Comparison of ENCODE assay signal across 8 cellular contexts in the genomic region with DNA sequence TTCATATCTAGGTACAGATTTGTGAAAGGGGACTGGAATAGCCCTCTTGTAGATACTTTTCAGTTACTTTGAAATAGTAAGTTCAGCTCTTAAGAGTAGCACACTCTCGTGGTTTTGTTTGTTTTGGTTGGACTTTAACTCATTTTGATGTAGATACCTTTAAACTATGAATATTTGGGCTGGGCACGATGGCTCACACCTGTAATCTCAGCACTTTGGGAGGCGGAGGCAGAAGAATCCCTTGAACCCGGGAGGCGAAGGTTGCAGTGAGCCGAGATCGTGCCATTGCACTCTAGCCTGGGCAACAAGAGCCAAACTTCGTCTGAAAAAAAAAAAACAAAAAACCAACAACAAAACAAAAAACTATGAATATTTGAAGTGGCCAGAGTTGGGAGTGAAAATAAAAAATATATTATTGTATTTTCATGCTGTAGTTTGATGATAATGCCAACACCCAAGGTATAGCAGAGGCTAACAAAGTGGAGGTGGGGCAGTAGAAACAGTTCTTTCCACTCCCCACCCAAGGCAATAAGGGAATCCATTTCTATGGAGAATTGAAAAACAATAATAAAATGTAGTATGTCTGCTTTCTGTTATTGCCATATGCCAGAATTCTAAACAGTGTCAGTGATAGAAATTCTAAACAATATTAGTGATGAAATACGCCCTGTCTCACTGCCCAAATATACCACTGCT. TPM values are rescaled to one million over a fixed set of nuclear protein-coding genes. Genes with fewer than 3 reads are reported as not detected.
A peak's percentile ranks its signal among the peaks of the same experiment; 100 is the strongest.
DNase-seq lines count a peak whose midpoint lies in the region; ATAC-seq, FAIRE-seq and TF ChIP-seq lines count a peak whose summit lies in the region.

No MANE protein-coding gene starts in this region.

- H3K4me3 ChIP-seq in BJ (ENCODE audit: low read depth, low read length) (peak overlapping the region; percentile 96), Karpas-422 (ENCODE audit: low read length) (peak overlapping the region; percentile 92), duodenal mucosa (ENCODE audit: low read depth in 1 of 2, low read length in 2 of 2) (peak overlapping the region; percentile 89 to 94), aorta (ENCODE audit: low read length in 2 of 2) (peak overlapping the region in 1 of 2 donors; percentile 99)

- H3K9me3 Mint-ChIP-seq in neural crest cell = no peaks in the 10 kb centered on the region

- H3K4me1 ChIP-seq in Karpas-422 (ENCODE audit: low read length) (peaks cover 59% of the 10 kb centered on the region), duodenal mucosa (ENCODE audit: control insufficient read depth in 1 of 2, insufficient read depth in 2 of 2, low read length in 2 of 2) (peaks cover 11 to 44% of the 10 kb centered on the region in 2 donors), aorta (ENCODE audit: control insufficient read depth in 1 of 2, insufficient read depth in 2 of 2, low read length in 2 of 2) (peaks cover 1 to 2% of the 10 kb centered on the region in 2 donors)

- H3K9me3 ChIP-seq in Karpas-422 (ENCODE audit: low read length) = no peaks in the 10 kb centered on the region
- no peaks in the 10 kb centered on the region for H3K9me3 ChIP-seq in duodenal mucosa (ENCODE audit: control insufficient read depth in 1 of 2, low read length in 2 of 2)
- no peaks in the 10 kb centered on the region for H3K9me3 ChIP-seq in aorta (ENCODE audit: control insufficient read depth, low read length)

- H3K27me3 ChIP-seq in BJ (ENCODE audit: control insufficient read depth, insufficient read depth, low read length) (no peaks in the 10 kb centered on the region), Karpas-422 (ENCODE audit: low read length) (no peaks in the 10 kb centered on the region), duodenal mucosa (ENCODE audit: control insufficient read depth in 1 of 2, insufficient read depth in 2 of 2, low read length in 2 of 2) (no peaks in the 10 kb centered on the region), aorta (ENCODE audit: control insufficient read depth in 1 of 2, insufficient read depth in 2 of 2, low read length in 1 of 2) (no peaks in the 10 kb centered on the region)

- peaks cover 6% of the 10 kb centered on the region; the same call in 1 of the 2 replicates for H4K20me1 ChIP-seq in Karpas-422 (ENCODE audit: insufficient read depth, low read depth, low read length)

- H2AFZ ChIP-seq in Karpas-422 (ENCODE audit: low read length) = no peak overlapping the region

- no peaks in the 10 kb centered on the region for H3K27me3 Mint-ChIP-seq in neural crest cell (ENCODE audit: low read depth)

- CTCF ChIA-PET in BJ (lab: Yijun Ruan, JAX) = interaction anchor here (0.6 kb wide), 1 partner anchor 192 kb away, joined by 3 read pairs; no protein-coding TSS in a partner anchor

- no peak for TF ChIP-seq CTCF in BJ (IDR thresholded peaks at IDR 0.05; ENCODE audit: insufficient read depth, low read depth, low read length)
- no peak for TF ChIP-seq CTCF in neural crest cell (conservative IDR thresholded peaks at IDR 0.05)

- POLR2A ChIA-PET in BJ (lab: Charles Lee) = no interaction called here

- WGBS in aorta, 2 donors = 62 to 63% methylated on average over 9 of the region's 9 CpGs

- FAIRE-seq in GM12891 (lab: Jason Lieb, UNC) (no peak), H54 (lab: Jason Lieb, UNC) (no peak)

- intact Hi-C loops in aorta (cut with DNase I) = loop anchor here in 1 of 2 donors (10.0 kb wide), 1 partner anchor 472 kb away; the partner anchor contains the start of gene LRRC8B

- peaks cover 3% of the 10 kb centered on the region for H3K36me3 Mint-ChIP-seq in neural crest cell (ENCODE audit: low read depth)

- no peaks in the 10 kb centered on the region for H3K36me3 ChIP-seq in BJ (ENCODE audit: control insufficient read depth, insufficient read depth, low read length)
- peaks cover 23% of the 10 kb centered on the region; the same call in 1 of the 2 replicates for H3K36me3 ChIP-seq in Karpas-422 (ENCODE audit: insufficient read depth, low read length)
- no peaks in the 10 kb centered on the region for H3K36me3 ChIP-seq in duodenal mucosa (ENCODE audit: control insufficient read depth in 1 of 2, insufficient read depth in 2 of 2, low read length in 2 of 2)
- H3K36me3 ChIP-seq in aorta (ENCODE audit: control insufficient read depth in 1 of 2, insufficient read depth in 2 of 2, low read length in 1 of 2) = no peaks in the 10 kb centered on the region

- DNase-seq in BJ (ENCODE audit: low read depth) = no peak
- DNase-seq in Karpas-422 = no peak
- no peak for DNase-seq in neural crest cell (ENCODE audit: low read depth, low spot score)
- DNase-seq in aorta = no peak
- no peak for DNase-seq in GM12891 (ENCODE audit: insufficient read length, low spot score)
- no peak for DNase-seq in H54 (ENCODE audit: insufficient read length, low spot score)
- no peak for DNase-seq in hepatic stellate cell (ENCODE audit: low spot score)

- H3K9ac ChIP-seq in Karpas-422 (ENCODE audit: low read length) (peak overlapping the region; percentile 91), duodenal mucosa (ENCODE audit: low read depth in 1 of 2, low read length in 2 of 2) (peak overlapping the region; percentile 88)

- peak overlapping the region; percentile 96 for H3K4me3 Mint-ChIP-seq in neural crest cell

- peaks cover 66% of the 10 kb centered on the region for H3K79me2 ChIP-seq in Karpas-422 (ENCODE audit: low read length)

- 0 out of 2 replicates have a peak overlapping the region, but pooled peaks have one; percentile 65 for H3K27ac ChIP-seq in Karpas-422 (ENCODE audit: low read length)
- H3K27ac ChIP-seq in duodenal mucosa (ENCODE audit: low read depth, low read length) = peak overlapping the region; percentile 13
- H3K27ac ChIP-seq in aorta (ENCODE audit: low read depth in 1 of 2, low read length in 2 of 2) = no peak overlapping the region

- peak overlapping the region; percentile 60 for H3K27ac Mint-ChIP-seq in neural crest cell (ENCODE audit: unreplicated experiment)

- no peaks in the 10 kb centered on the region for H3K9me2 ChIP-seq in Karpas-422 (replicated peaks; ENCODE audit: insufficient read depth, low read length)

- peak overlapping the region; percentile 94 for H3K4me2 ChIP-seq in Karpas-422 (ENCODE audit: low read depth, low read length, poor library complexity, severe bottlenecking)

- no peak for ATAC-seq in aorta (ENCODE audit: low FRiP score)

- TF ChIP-seq POLR2A in GM12891 (IDR thresholded peaks at IDR 0.05; ENCODE audit: low read depth, low read length) (no peak), H54 (IDR thresholded peaks at IDR 0.05; ENCODE audit: low read depth, low read length) (no peak)

- H3K4me1 Mint-ChIP-seq in neural crest cell = peaks cover 53% of the 10 kb centered on the region

TF ChIP-seq in GM12891, 5 proteins besides CTCF, POLR2A, EP300 and RAD21:
- TF ChIP-seq TAF1 (IDR thresholded peaks at IDR 0.05; ENCODE audit: low read depth, low read length) = no peak
- TF ChIP-seq POLR2AphosphoS5 (IDR thresholded peaks at IDR 0.05; ENCODE audit: low read depth, low read length) = no peak
- TF ChIP-seq POU2F2 (IDR thresholded peaks at IDR 0.05; ENCODE audit: low read depth, low read length) = no peak
- no peak for TF ChIP-seq SPI1 (IDR thresholded peaks at IDR 0.05; ENCODE audit: low read depth, low read length)
- no peak for TF ChIP-seq PAX5 (IDR thresholded peaks at IDR 0.05; ENCODE audit: insufficient read depth, low read length, severe bottlenecking)

RNA-seq across cellular contexts. Expression of gene ZNF326, which starts 1.7 kb away (rescaled TPM):
- polyA plus RNA-seq in BJ (2011; rRNA removed) = 7.6 and 14.0 TPM in 2 replicates
- 9.0 and 10.0 TPM in 2 replicates for polyA minus RNA-seq in BJ (2011; rRNA and poly(A)+ RNA removed)
- total RNA-seq in Karpas-422 (2014; rRNA removed; shearing (Covaris generic); ENCODE audit: low replicate concordance) = 10.0 and 14.7 TPM in 2 replicates
- total RNA-seq in neural crest cell = 42.9 and 43.8 TPM in 2 replicates
- total RNA-seq in aorta = 10 to 100 TPM; 20.6 to 22.6 TPM
- polyA plus RNA-seq in aorta = 10 to 100 TPM; 11.9 to 18.9 TPM
- polyA plus RNA-seq in GM12891 (2012; ENCODE audit: low read depth, missing spikeins) = 9.6 TPM

Comparison
In these comparisons a context has a peak if more than half of its experiments do, and no peak if none do; other contexts are left out.
1. H3K27ac ChIP-seq: peak in Karpas-422 (single experiment) and duodenal mucosa (single experiment); none in aorta (0 of 2).